Comparison of ENCODE assay signal across 11 cellular contexts in genomic region chr15:72902245-72902928, GRCh38.
DNase-seq lines count a peak whose midpoint lies in the region; ATAC-seq and TF ChIP-seq lines count a peak whose summit lies in the region.
"Had no signal": no experiment of that assay in that cellular context is flagged by ENCODE, and none has a peak within 500 bp of the region (broad histone marks: within the 10 kb centered on the region; RNA-seq: fewer than 3 reads in every experiment).

No MANE protein-coding gene starts in this region.

- H3K4me1 ChIP-seq in adrenal gland (replicated peaks in 1 of 2) (no peaks in the 10 kb centered on the region), right cardiac atrium (ENCODE audit: control insufficient read depth, insufficient read depth, low read length) (peaks cover 6% of the 10 kb centered on the region), MM.1S (ENCODE audit: low read length) (no peaks in the 10 kb centered on the region)
- H3K4me1 ChIP-seq: SJCRH30 had no signal

- 19 to 26% (median 22%) methylated on average over 5 to 15 of the region's 15 CpGs for WGBS in adrenal gland, 4 donors
- 27% methylated on average over 15 of the region's 15 CpGs for WGBS in right cardiac atrium

- intact Hi-C loops in adrenal gland (cut with DNase I), result no loop called here
- intact Hi-C loops in right cardiac atrium (cut with DNase I), result no loop called here

- DNase-seq in G401 (ENCODE audit: low spot score) (peak; percentile 48), adrenal gland (peak in 5 of 7 donors; percentile 23 to 67 (median 44)), right cardiac atrium (peak; percentile 84 to 94 (median 92)), skeletal muscle cell (ENCODE audit: low read depth) (peak; percentile 30), MM.1S (no peak)
- DNase-seq: cortex of kidney, DMS53 had no signal

- H3F3A ChIP-seq in MM.1S (ENCODE audit: insufficient read depth, low read length), result no peaks in the 10 kb centered on the region

- no peak overlapping the region for H3K9ac ChIP-seq in MM.1S (ENCODE audit: low read length)

- no peak overlapping the region for H2AFZ ChIP-seq in MM.1S (ENCODE audit: low read length)

- H4K20me1 ChIP-seq in MM.1S (ENCODE audit: insufficient read depth, low read length), result no peaks in the 10 kb centered on the region

- in situ Hi-C loops in G401 (cut with HindIII; ENCODE audit: low sequenced_read_pairs), result no loop called here

- no peaks in the 10 kb centered on the region for H3K9me2 ChIP-seq in MM.1S (replicated peaks; ENCODE audit: insufficient read depth, low read length)

- TF ChIP-seq CTCF in adrenal gland (IDR thresholded peaks at IDR 0.05) (no peak), MM.1S (IDR thresholded peaks at IDR 0.05; ENCODE audit: low read length) (no peak)

- no peaks in the 10 kb centered on the region for H3K79me2 ChIP-seq in MM.1S (ENCODE audit: low read length)

- peak; percentile 97 to 98 for ATAC-seq in right cardiac atrium
- ATAC-seq in activated CD4-positive, CD25-positive, alpha-beta regulatory T cell treated with anti-CD3 and anti-CD28 coated beads, Interleukin-2, amount 50 U/mL, for 24 hours, result no peak
- no peak for ATAC-seq in HG02852 (IDR thresholded peaks at IDR 0.05; ENCODE audit: unreplicated experiment)
- ATAC-seq in HG03196 (IDR thresholded peaks at IDR 0.05; ENCODE audit: unreplicated experiment), result no peak

- no peaks in the 10 kb centered on the region for H3K27me3 ChIP-seq in adrenal gland
- H3K27me3 ChIP-seq in right cardiac atrium (ENCODE audit: control insufficient read depth, insufficient read depth), result no peaks in the 10 kb centered on the region
- H3K27me3 ChIP-seq in MM.1S (replicated peaks; ENCODE audit: insufficient read depth, low read length), result no peaks in the 10 kb centered on the region
- H3K27me3 ChIP-seq: SJCRH30 had no signal

- H3K4me3 ChIP-seq in adrenal gland (no peak overlapping the region), right cardiac atrium (ENCODE audit: low read length) (no peak overlapping the region), skeletal muscle cell (ENCODE audit: low read depth, low read length) (no peak overlapping the region), MM.1S (ENCODE audit: low read length) (no peak overlapping the region)
- H3K4me3 ChIP-seq: SJCRH30 had no signal

- no peaks in the 10 kb centered on the region for H3K36me3 ChIP-seq in adrenal gland (replicated peaks in 1 of 2)
- no peaks in the 10 kb centered on the region for H3K36me3 ChIP-seq in MM.1S (replicated peaks; ENCODE audit: insufficient read depth, low read length)
- H3K36me3 ChIP-seq: SJCRH30 had no signal

- H3K27ac ChIP-seq in adrenal gland (peak overlapping the region in 1 of 5 donors; percentile 52), right cardiac atrium (ENCODE audit: low read length) (no peak overlapping the region), MM.1S (ENCODE audit: low read length) (no peak overlapping the region)
- H3K27ac ChIP-seq: SJCRH30 had no signal

- no peak overlapping the region for H3K4me2 ChIP-seq in MM.1S (ENCODE audit: low read depth, low read length)

- H3K9me3 ChIP-seq in adrenal gland (replicated peaks in 1 of 3) (no peaks in the 10 kb centered on the region), right cardiac atrium (ENCODE audit: control insufficient read depth, low read length) (no peaks in the 10 kb centered on the region), MM.1S (replicated peaks; ENCODE audit: insufficient read depth, low read length) (no peaks in the 10 kb centered on the region)

- TF ChIP-seq POLR2A in adrenal gland (IDR thresholded peaks at IDR 0.05), result no peak

Comparison
In these comparisons a context has a peak if more than half of its experiments do, and no peak if none do; other contexts are left out.
1. ATAC-seq: peak in right cardiac atrium (2 of 2); none in activated CD4-positive, CD25-positive, alpha-beta regulatory T cell treated with anti-CD3 and anti-CD28 coated beads, Interleukin-2, amount 50 U/mL, for 24 hours (0 of 2), HG02852 (single experiment) and HG03196 (single experiment).